10 cellular contexts compared by ENCODE assay signal in genomic region chr7:38187794-38188472, GRCh38. TPM values are rescaled to one million over a fixed set of nuclear protein-coding genes. Genes with fewer than 3 reads are reported as not detected.
A peak's percentile ranks its signal among the peaks of the same experiment; 100 is the strongest.
DNase-seq lines count a peak whose midpoint lies in the region; ATAC-seq lines count a peak whose summit lies in the region.
"Had no signal": no experiment of that assay in that cellular context is flagged by ENCODE, and none has a peak within 500 bp of the region (broad histone marks: within the 10 kb centered on the region; RNA-seq: fewer than 3 reads in every experiment).

No MANE protein-coding gene starts in this region.

- peak; percentile 26 for DNase-seq in naive B cell
- DNase-seq in amniotic stem cell (lab: John Stamatoyannopoulos, UW) = no peak
- DNase-seq in activated T-cell treated with anti-CD3 and anti-CD28 coated beads for 4 hours = no peak
- DNase-seq in effector CD8-positive, alpha-beta T cell (lab: John Stamatoyannopoulos, UW) = no peak
- DNase-seq: brain microvascular endothelial cell, NCI-H69 had no signal

- H3K27ac Mint-ChIP-seq in naive B cell = peak overlapping the region; percentile 39 to 97 (median 59)

- H3K9me3 Mint-ChIP-seq in naive B cell = peaks cover 0 to 6% (median 0%) of the 10 kb centered on the region in 7 donors

- H3K36me3 Mint-ChIP-seq in naive B cell = peaks cover 0 to 5% of the 10 kb centered on the region in 2 donors

- H3K4me1 Mint-ChIP-seq in naive B cell = peaks cover 54 to 69% (median 69%) of the 10 kb centered on the region in 3 donors

- H3K4me3 Mint-ChIP-seq in naive B cell = peak overlapping the region in 7 of 8 donors; percentile 7 to 81 (median 36)

- peak; percentile 87 for ATAC-seq in GM18870 (IDR thresholded peaks at IDR 0.05; ENCODE audit: unreplicated experiment)
- peak; percentile 96 for ATAC-seq in GM21825 (IDR thresholded peaks at IDR 0.05; ENCODE audit: unreplicated experiment)
- ATAC-seq in HG03196 (IDR thresholded peaks at IDR 0.05; ENCODE audit: unreplicated experiment) = peak; percentile 90
- ATAC-seq in naive B cell (ENCODE audit: low read depth in 2 of 2) = peak; percentile 85 to 89
- ATAC-seq in HG03439 (IDR thresholded peaks at IDR 0.05; ENCODE audit: unreplicated experiment) = no peak

- no peaks in the 10 kb centered on the region for H3K27me3 Mint-ChIP-seq in naive B cell

RNA-seq across cellular contexts. Expression of gene STARD3NL, which starts 9.9 kb away (rescaled TPM):
- 10 to 100 TPM; 48.1 to 80.2 (median 55.0) TPM for polyA plus RNA-seq in naive B cell (ENCODE audit: low read depth in 6 of 6)
